ENCODE assay signal across 29 cellular contexts in genomic region chr1:211948377-211948776, GRCh38.
"Had no signal": no experiment of that assay in that cellular context is flagged by ENCODE, and none has a peak within 500 bp of the region (broad histone marks: within the 10 kb centered on the region; RNA-seq: fewer than 3 reads in every experiment).

No MANE protein-coding gene starts in this region.

- H3K27ac ChIP-seq: adrenal gland, brain microvascular endothelial cell, breast epithelium, VCaP had no signal

- DNase-seq: activated B cell treated with CpG ODN at 0.5 μM for 24 hours; activated CD4-positive, alpha-beta memory T cell treated with anti-CD3 and anti-CD28 coated beads for 36 hours; activated CD4-positive, alpha-beta T cell treated with anti-CD3 and anti-CD28 coated beads for 4 hours; activated CD4-positive, alpha-beta T cell treated with anti-CD3 and anti-CD28 coated beads, Interleukin-2, amount 10 ng/mL, durations not matched to agents 24 days and 14 days; activated CD4-positive, alpha-beta T cell treated with anti-CD3 and anti-CD28 coated beads, Interleukin-2, amount 50 U/mL, for 1 hour; activated CD4-positive, alpha-beta T cell treated with anti-CD3 and anti-CD28 coated beads, Interleukin-2, amount 50 U/mL, for 4 hours; activated CD4-positive, CD25-positive, alpha-beta regulatory T cell treated with anti-CD3 and anti-CD28 coated beads, Interleukin-2, amount 50 U/mL, for 72 hours; activated CD8-positive, alpha-beta memory T cell treated with anti-CD3 and anti-CD28 coated beads, Interleukin-2, amount 50 U/mL, for 4 hours; activated CD8-positive, alpha-beta T cell treated with anti-CD3 and anti-CD28 coated beads for 36 hours; activated effector memory CD4-positive, alpha-beta T cell treated with anti-CD3 and anti-CD28 coated beads, Interleukin-2, amount 50 U/mL, for 16 hours; activated gamma-delta T cell treated with Interleukin-2 at 50 U/mL for 16 hours; activated naive CD4-positive, alpha-beta T cell; activated naive CD4-positive, alpha-beta T cell treated with anti-CD3 and anti-CD28 coated beads for 36 hours; activated naive CD4-positive, alpha-beta T cell treated with anti-CD3 and anti-CD28 coated beads, Interleukin-2, amount 50 U/mL, for 16 hours; activated naive CD8-positive, alpha-beta T cell treated with anti-CD3 and anti-CD28 coated beads for 36 hours; activated T-cell treated with anti-CD3 and anti-CD28 coated beads for 4 hours; activated T-cell treated with anti-CD3 and anti-CD28 coated beads, Interleukin-2, amount 50 U/mL, for 1 hour; activated T-cell treated with anti-CD3 and anti-CD28 coated beads, Interleukin-2, amount 50 U/mL, for 4 hours; activated T-cell treated with anti-CD3 and anti-CD28 coated beads, Interleukin-2, amount 50 U/mL, for 72 hours; adrenal gland; amniotic stem cell; aorta; body of pancreas; brain microvascular endothelial cell; central memory CD4-positive, alpha-beta T cell; T-helper 2 cell; T-helper 9 cell had no signal

- H3K4me3 ChIP-seq: adrenal gland, body of pancreas, breast epithelium had no signal

- H3K36me3 ChIP-seq: adrenal gland, breast epithelium had no signal

- H3K27me3 ChIP-seq: adrenal gland, body of pancreas, brain microvascular endothelial cell, breast epithelium had no signal

- H3K4me1 ChIP-seq: adrenal gland, breast epithelium had no signal

- H3K9me3 ChIP-seq: adrenal gland, body of pancreas, breast epithelium had no signal
